Comparison of ENCODE assay signal across 8 cellular contexts in genomic region chr14:80491131-80491530, GRCh38.
A peak's percentile ranks its signal among the peaks of the same experiment; 100 is the strongest.
DNase-seq lines count a peak whose midpoint lies in the region; ATAC-seq and TF ChIP-seq lines count a peak whose summit lies in the region.

No MANE protein-coding gene starts in this region.

- peaks cover 8% of the 10 kb centered on the region for H3K9me3 Mint-ChIP-seq in nephron progenitor cell

- peaks cover 3% of the 10 kb centered on the region for H3K27me3 Mint-ChIP-seq in nephron progenitor cell (ENCODE audit: low read depth, poor library complexity)

- peak; percentile 96 for ATAC-seq in GM21723 (IDR thresholded peaks at IDR 0.05; ENCODE audit: unreplicated experiment)

- no peak overlapping the region for H3K4me3 Mint-ChIP-seq in nephron progenitor cell

- H3K27ac Mint-ChIP-seq in nephron progenitor cell, result no peak overlapping the region

- no peak for TF ChIP-seq CTCF in nephron progenitor cell (IDR thresholded peaks at IDR 0.05)

- H3K36me3 Mint-ChIP-seq in nephron progenitor cell (ENCODE audit: low read depth), result no peaks in the 10 kb centered on the region

- peaks cover 6% of the 10 kb centered on the region for H3K4me1 Mint-ChIP-seq in nephron progenitor cell

- intact Hi-C loops in head of caudate nucleus (cut with DNase I), result no loop called here

- DNase-seq in DMS53 treated with DMSO at 0.1 percent for 48 hours (lab: John Stamatoyannopoulos, UW; ENCODE audit: unreplicated experiment), result peak; percentile 1
- peak; percentile 33 for DNase-seq in MV-4-11 (lab: John Stamatoyannopoulos, UW)
- peak in 36 of 42 donors; percentile 5 to 64 (median 29) for DNase-seq in head of caudate nucleus
- DNase-seq in nephron progenitor cell, result no peak
- no peak for DNase-seq in SIG-M5 (lab: John Stamatoyannopoulos, UW)
- no peak for DNase-seq in RPMI8226
- DNase-seq in SW 1271 (lab: John Stamatoyannopoulos, UW), result no peak

Comparison
In these comparisons a context has a peak if more than half of its experiments do, and no peak if none do; other contexts are left out.
1. DNase-seq: peak in DMS53 treated with DMSO at 0.1 percent for 48 hours (single experiment), MV-4-11 (single experiment) and head of caudate nucleus (36 of 42); none in nephron progenitor cell (single experiment), SIG-M5 (single experiment), RPMI8226 (single experiment) and SW 1271 (0 of 2).